In the genomic region with DNA sequence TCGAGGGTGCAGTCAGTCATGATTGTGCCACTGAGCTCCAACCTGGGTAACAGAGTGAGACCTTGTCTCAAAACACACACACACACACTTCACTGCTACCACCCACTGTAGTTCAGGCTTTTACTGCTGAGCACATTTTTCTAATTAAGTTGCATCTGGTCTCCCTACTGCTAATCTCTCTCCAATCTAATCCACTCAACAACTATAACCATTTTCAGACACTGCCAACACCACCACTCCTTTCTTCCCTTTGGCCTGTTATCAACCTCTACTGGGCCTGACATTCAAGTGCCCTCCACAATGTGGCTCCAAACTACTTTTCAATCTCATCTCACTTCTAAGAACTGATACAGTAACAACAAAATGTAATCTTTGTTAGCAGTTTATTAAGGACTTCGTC, we compare ENCODE assay signal across 22 cellular contexts. TPM values are rescaled to one million over a fixed set of nuclear protein-coding genes. Genes with fewer than 3 reads are reported as not detected.
DNase-seq lines count a peak whose midpoint lies in the region; ATAC-seq, FAIRE-seq and TF ChIP-seq lines count a peak whose summit lies in the region.
"Had no signal": no experiment of that assay in that cellular context is flagged by ENCODE, and none has a peak within 500 bp of the region (broad histone marks: within the 10 kb centered on the region; RNA-seq: fewer than 3 reads in every experiment).

No MANE protein-coding gene starts in this region.

- H3K4me1 ChIP-seq in K562 (replicated peaks in 1 of 2; ENCODE audit: control insufficient read depth in 2 of 2, insufficient read depth in 2 of 2, low read length in 2 of 2) (no peaks in the 10 kb centered on the region), testis (no peaks in the 10 kb centered on the region)
- H3K4me1 ChIP-seq: left lung, right atrium auricular region had no signal

- TF ChIP-seq POLR2A in K562 (conservative IDR thresholded peaks at IDR 0.05) (peak; percentile 46; the same call in 1 of the 2 replicates), testis (IDR thresholded peaks at IDR 0.05) (no peak)

- H3K27me3 Mint-ChIP-seq in progenitor cell of endocrine pancreas: no peaks in the 10 kb centered on the region
- H3K27me3 Mint-ChIP-seq: activated CD4-positive, alpha-beta memory T cell treated with anti-CD3 and anti-CD28 coated beads, Interleukin-2, amount 10 ng/mL, durations not matched to agents 7 days and 5 days; activated naive CD8-positive, alpha-beta T cell treated with anti-CD3 and anti-CD28 coated beads, Interleukin-2, amount 10 ng/mL, durations not matched to agents 7 days and 5 days; CD4-positive, alpha-beta T cell; naive thymus-derived CD8-positive, alpha-beta T cell; stimulated activated naive B cell treated with anti-CD40 and anti-IgM and Interleukin-4, amounts not matched to agents 10 μg/mL and 1 μg/mL and 100 μg/mL, for 72 hours had no signal

- H3K79me2 ChIP-seq in K562 (ENCODE audit: control insufficient read depth, insufficient read depth, low read length): no peaks in the 10 kb centered on the region

- H3K36me3 Mint-ChIP-seq in progenitor cell of endocrine pancreas (ENCODE audit: insufficient read depth): no peaks in the 10 kb centered on the region

- peaks cover 2% of the 10 kb centered on the region for H3K4me1 Mint-ChIP-seq in progenitor cell of endocrine pancreas (ENCODE audit: low read depth)
- H3K4me1 Mint-ChIP-seq: activated CD4-positive, alpha-beta memory T cell treated with anti-CD3 and anti-CD28 coated beads, Interleukin-2, amount 10 ng/mL, durations not matched to agents 7 days and 5 days; activated naive CD8-positive, alpha-beta T cell treated with anti-CD3 and anti-CD28 coated beads, Interleukin-2, amount 10 ng/mL, durations not matched to agents 7 days and 5 days had no signal

- no peak overlapping the region for H3K4me3 Mint-ChIP-seq in progenitor cell of endocrine pancreas (ENCODE audit: low read depth)
- H3K4me3 Mint-ChIP-seq: activated CD4-positive, alpha-beta memory T cell treated with anti-CD3 and anti-CD28 coated beads, Interleukin-2, amount 10 ng/mL, durations not matched to agents 7 days and 5 days; activated naive CD8-positive, alpha-beta T cell treated with anti-CD3 and anti-CD28 coated beads, Interleukin-2, amount 10 ng/mL, durations not matched to agents 7 days and 5 days; CD4-positive, alpha-beta T cell; naive thymus-derived CD8-positive, alpha-beta T cell; stimulated activated naive B cell treated with anti-CD40 and anti-IgM and Interleukin-4, amounts not matched to agents 10 μg/mL and 1 μg/mL and 100 μg/mL, for 72 hours had no signal

- no peaks in the 10 kb centered on the region for H3K9me3 Mint-ChIP-seq in progenitor cell of endocrine pancreas (ENCODE audit: low read depth)
- H3K9me3 Mint-ChIP-seq: activated CD4-positive, alpha-beta memory T cell treated with anti-CD3 and anti-CD28 coated beads, Interleukin-2, amount 10 ng/mL, durations not matched to agents 7 days and 5 days; activated naive CD8-positive, alpha-beta T cell treated with anti-CD3 and anti-CD28 coated beads, Interleukin-2, amount 10 ng/mL, durations not matched to agents 7 days and 5 days; CD4-positive, alpha-beta T cell; naive thymus-derived CD8-positive, alpha-beta T cell; stimulated activated naive B cell treated with anti-CD40 and anti-IgM and Interleukin-4, amounts not matched to agents 10 μg/mL and 1 μg/mL and 100 μg/mL, for 72 hours had no signal

- 72% methylated on average over 2 of the region's 2 CpGs for WGBS in K562 (ENCODE audit: insufficient coverage, low coverage, missing lambda C conversion rate)
- WGBS in testis, 2 donors: 60 to 73% methylated on average over 2 of the region's 2 CpGs

- no peaks in the 10 kb centered on the region for H3K9me3 ChIP-seq in K562 (replicated peaks; ENCODE audit: control insufficient read depth, insufficient read depth, low read depth, low read length)
- no peaks in the 10 kb centered on the region for H3K9me3 ChIP-seq in testis
- H3K9me3 ChIP-seq: gastrocnemius medialis, left lung, ovary, right atrium auricular region, thoracic aorta had no signal

- no peak overlapping the region for H2AFZ ChIP-seq in K562 (ENCODE audit: low read depth, low read length)

- intact Hi-C loops in K562 (cut with micrococcal nuclease) (loop anchor here (1.0 to 5.0 kb wide), 3 partner anchors 79 to 555 kb away; no protein-coding TSS in a partner anchor), testis (cut with DNase I; ENCODE audit: low total_unique reads) (no loop called here)

- BruUV-seq in K562 (replicated peaks; lab: Mats Ljungman, UMichigan): no TSS peak

- peak overlapping the region; percentile 29 for H3K27ac Mint-ChIP-seq in progenitor cell of endocrine pancreas
- H3K27ac Mint-ChIP-seq: activated CD4-positive, alpha-beta memory T cell treated with anti-CD3 and anti-CD28 coated beads, Interleukin-2, amount 10 ng/mL, durations not matched to agents 7 days and 5 days; activated naive CD8-positive, alpha-beta T cell treated with anti-CD3 and anti-CD28 coated beads, Interleukin-2, amount 10 ng/mL, durations not matched to agents 7 days and 5 days; CD4-positive, alpha-beta T cell; naive thymus-derived CD8-positive, alpha-beta T cell had no signal

- in situ Hi-C loops in K562 (cut with MboI): no loop called here

- TF ChIP-seq CTCF in LNCaP clone FGC (IDR thresholded peaks at IDR 0.05; ENCODE audit: control insufficient read depth, extremely low read depth, insufficient read depth) (0 out of 2 replicates have a peak, but pooled peaks have one; percentile 7), K562 (IDR thresholded peaks at IDR 0.05 in 2 of 3, conservative IDR thresholded peaks at IDR 0.05 in 1 of 3; ENCODE audit: insufficient read depth in 2 of 3, low read depth in 1 of 3, low read length in 3 of 3) (no peak), progenitor cell of endocrine pancreas (IDR thresholded peaks at IDR 0.05; ENCODE audit: unreplicated experiment) (no peak), testis (IDR thresholded peaks at IDR 0.05) (no peak)

- no peaks in the 10 kb centered on the region for H4K20me1 ChIP-seq in K562 (replicated peaks; ENCODE audit: control insufficient read depth, insufficient read depth, low read length)

- peak; percentile 15 for DNase-seq in EH (ENCODE audit: low read depth)
- no peak for DNase-seq in LNCaP clone FGC (ENCODE audit: low read depth)
- DNase-seq in K562 (ENCODE audit: extremely low read depth in 1 of 4, low spot score in 3 of 4): no peak
- no peak for DNase-seq in progenitor cell of endocrine pancreas (ENCODE audit: low spot score, unreplicated experiment)
- DNase-seq in T1000 (lab: John Stamatoyannopoulos, UW): no peak
- DNase-seq in testis: no peak
- no peak for DNase-seq in amniotic stem cell (lab: John Stamatoyannopoulos, UW)
- DNase-seq: activated CD4-positive, alpha-beta memory T cell treated with anti-CD3 and anti-CD28 coated beads, Interleukin-2, amount 10 ng/mL, durations not matched to agents 7 days and 5 days; activated effector memory CD4-positive, alpha-beta T cell treated with Interleukin-2 at 50 U/mL for 16 hours; activated naive CD8-positive, alpha-beta T cell treated with anti-CD3 and anti-CD28 coated beads, Interleukin-2, amount 10 ng/mL, durations not matched to agents 7 days and 5 days; CD4-positive, alpha-beta T cell; effector CD8-positive, alpha-beta T cell; gastrocnemius medialis; left lung; ovary; stimulated activated CD4-positive, alpha-beta T cell treated with anti-CD3 and anti-CD28 coated beads, Interleukin-4, amount 100 ng/mL, for 1 hour; stimulated activated naive B cell treated with anti-CD40 and anti-IgM and Interleukin-4, amounts not matched to agents 10 μg/mL and 1 μg/mL and 100 μg/mL, for 72 hours had no signal

- no peaks in the 10 kb centered on the region for H3K9me1 ChIP-seq in K562 (ENCODE audit: control insufficient read depth, insufficient read depth, low read length)

- no peak for TF ChIP-seq RAD21 in K562 (CRISPR knock-in tag; conservative IDR thresholded peaks at IDR 0.05 in 1 of 2, IDR thresholded peaks at IDR 0.05 in 1 of 2)

- H3K27ac ChIP-seq in K562 (ENCODE audit: extremely low read depth, low read depth, low read length) (no peak overlapping the region), testis (no peak overlapping the region)
- H3K27ac ChIP-seq: brain microvascular endothelial cell, gastrocnemius medialis, left lung, ovary, right atrium auricular region, RWPE1, thoracic aorta had no signal

- no peaks in the 10 kb centered on the region for H3K36me3 ChIP-seq in K562 (ENCODE audit: control insufficient read depth, insufficient read depth, low read length)
- H3K36me3 ChIP-seq in testis (ENCODE audit: low read depth, missing control alignments): no peaks in the 10 kb centered on the region
- H3K36me3 ChIP-seq: brain microvascular endothelial cell, gastrocnemius medialis, left lung, ovary, right atrium auricular region had no signal

- no peak for ATAC-seq in K562

- H3K9ac ChIP-seq in K562 (ENCODE audit: insufficient read depth in 1 of 2, low read depth in 2 of 2, low read length in 2 of 2): no peak overlapping the region; a peak in 1 of 4 replicates

- H3K27me3 ChIP-seq in K562 (ENCODE audit: control insufficient read depth in 2 of 2, insufficient read depth in 2 of 2, low read length in 2 of 2): no peaks in the 10 kb centered on the region
- no peaks in the 10 kb centered on the region for H3K27me3 ChIP-seq in testis
- H3K27me3 ChIP-seq: brain microvascular endothelial cell, gastrocnemius medialis, left lung, ovary, right atrium auricular region had no signal

- POLR2A ChIA-PET in K562 (lab: Yijun Ruan, JAX): interaction anchor here (0.6 to 1.1 kb wide), 3 partner anchors 11 to 69 kb away, joined by 3 to 4 read pairs (median 3); no protein-coding TSS in a partner anchor

- TF ChIP-seq EP300 in K562 (IDR thresholded peaks at IDR 0.05; ENCODE audit: low read length): no peak

- CTCF ChIA-PET in K562 (lab: Yijun Ruan, JAX; ENCODE audit: low intra/inter-chr PET ratio): interaction anchor here (0.6 to 3.8 kb wide), 3 partner anchors 265 to 392 kb away, joined by 3 to 36 read pairs (median 10); no protein-coding TSS in a partner anchor

- H3K4me2 ChIP-seq in K562 (ENCODE audit: insufficient read depth, low read length): no peak overlapping the region

- H3K4me3 ChIP-seq in LNCaP clone FGC (ENCODE audit: low read depth, low read length): no peak overlapping the region
- no peak overlapping the region for H3K4me3 ChIP-seq in K562
- H3K4me3 ChIP-seq in testis: no peak overlapping the region
- H3K4me3 ChIP-seq: gastrocnemius medialis, left lung, ovary, right atrium auricular region, thoracic aorta had no signal

- FAIRE-seq in K562 (lab: Jason Lieb, UNC): no peak

RNA-seq across cellular contexts. Expression of gene RPRD1A, which starts 50.1 kb away (rescaled TPM):
- 113 and 316 TPM in 2 replicates for total RNA-seq in K562 (2011; cell fraction: chromatin; rRNA removed; ENCODE audit: low replicate concordance)
- 99.9 and 122 TPM in 2 replicates for total RNA-seq in K562 (2011; cell fraction: nucleolus; rRNA removed)
- 188 and 269 TPM in 2 replicates for total RNA-seq in K562 (2011; cell fraction: nucleoplasm; rRNA removed)
- 61.1 and 63.8 TPM in 2 replicates for total RNA-seq in K562 (2014; rRNA removed)
- 69.3 and 74.5 TPM in 2 replicates for total RNA-seq in K562 (2014; rRNA removed; fragmentation: Illumina TruSeq; extraction: Trizol)
- 55.9 and 56.2 TPM in 2 replicates for total RNA-seq in K562 (2015; rRNA removed; fragmentation: Illumina TruSeq; extraction: Trizol)
- total RNA-seq in K562 (2021): 65.0 and 66.0 TPM in 2 replicates
- polyA plus RNA-seq in K562 (2011; rRNA removed): 121 and 127 TPM in 2 replicates
- 16.1 and 37.4 TPM in 2 replicates for polyA plus RNA-seq in K562 (2011; cell fraction: cytosol; rRNA removed)
- 313 and 349 TPM in 2 replicates for polyA plus RNA-seq in K562 (2011; cell fraction: nucleus; rRNA removed)
- polyA plus RNA-seq in K562 (2012): 55.8 and 60.0 TPM in 2 replicates
- polyA plus RNA-seq in K562 (2014; fragmentation: Illumina TruSeq; extraction: Trizol): 60.8 and 67.7 TPM in 2 replicates
- polyA plus RNA-seq in K562 (2014; fragmentation: Nextera tagmentation; extraction: Ambion mirVana): 10 to 100 TPM; 30.2 to 36.7 TPM
- polyA plus RNA-seq in K562 (2014; rRNA removed): 130 and 142 TPM in 2 replicates
- 58.1 and 85.0 TPM in 2 replicates for polyA minus RNA-seq in K562 (2011; rRNA and poly(A)+ RNA removed)
- polyA minus RNA-seq in K562 (2011; cell fraction: cytosol; rRNA and poly(A)+ RNA removed): 22.3 and 29.2 TPM in 2 replicates
- 128 and 197 TPM in 2 replicates for polyA minus RNA-seq in K562 (2011; cell fraction: nucleus; rRNA and poly(A)+ RNA removed)
- 72.4 and 75.2 TPM in 2 replicates for total RNA-seq in progenitor cell of endocrine pancreas
- total RNA-seq in testis: 100 to 1,000 TPM in 1 of 2 donors, 10 to 100 TPM in 1; 98.6 to 104 TPM
- polyA plus RNA-seq in testis (ENCODE audit: insufficient read depth, low read depth, low replicate concordance): 73.4 TPM
